8 cellular contexts compared by ENCODE assay signal in genomic region chr6:139030211-139030530, GRCh38. TPM values are rescaled to one million over a fixed set of nuclear protein-coding genes. Genes with fewer than 3 reads are reported as not detected.
DNase-seq lines count a peak whose midpoint lies in the region; ATAC-seq, FAIRE-seq and TF ChIP-seq lines count a peak whose summit lies in the region.

No MANE protein-coding gene starts in this region.

- ATAC-seq in psoas muscle = no peak
- ATAC-seq in GM19328 (IDR thresholded peaks at IDR 0.05; ENCODE audit: unreplicated experiment) = no peak

- 74% methylated on average over 2 of the region's 2 CpGs for WGBS in esophagus muscularis mucosa
- WGBS in psoas muscle, 3 donors = 74 to 75% (median 74%) methylated on average over 2 of the region's 2 CpGs

- no peak for FAIRE-seq in H54 (lab: Jason Lieb, UNC)

- peaks cover 5% of the 10 kb centered on the region; the same call in 1 of the 2 replicates for H3K36me3 ChIP-seq in GM06990 (ENCODE audit: control insufficient read depth, insufficient read depth, low read length)
- H3K36me3 ChIP-seq in esophagus muscularis mucosa = peaks cover 0 to 7% (median under 1%) of the 10 kb centered on the region in 4 donors
- no peaks in the 10 kb centered on the region for H3K36me3 ChIP-seq in psoas muscle (ENCODE audit: insufficient read depth in 1 of 2, low read depth in 1 of 2)

- H3K4me1 ChIP-seq in esophagus muscularis mucosa (peaks cover 10 to 21% (median 18%) of the 10 kb centered on the region in 4 donors), psoas muscle (peaks cover 3% of the 10 kb centered on the region)

- H3K27ac ChIP-seq in esophagus muscularis mucosa (replicated peaks in 1 of 4) (peak overlapping the region; percentile 78 to 87 (median 80)), psoas muscle (peak overlapping the region; percentile 46)

- intact Hi-C loops in esophagus muscularis mucosa (cut with DNase I) = loop anchor here (5.0 kb wide), 1 partner anchor 107 kb away; the partner anchor contains the start of gene HECA
- intact Hi-C loops in psoas muscle (cut with DNase I) = no loop called here

- H3K27me3 ChIP-seq in GM06990 (replicated peaks; ENCODE audit: control insufficient read depth, insufficient read depth, low read length) (no peaks in the 10 kb centered on the region), esophagus muscularis mucosa (peaks cover 0 to 4% (median 0%) of the 10 kb centered on the region in 4 donors), psoas muscle (ENCODE audit: insufficient read depth in 3 of 3, low read length in 2 of 3) (no peaks in the 10 kb centered on the region)

- no peak for TF ChIP-seq EP300 in esophagus muscularis mucosa (IDR thresholded peaks at IDR 0.05)

- peak overlapping the region; percentile 95 for H3K4me3 ChIP-seq in GM06990 (replicated peaks; ENCODE audit: low read depth, low read length)
- H3K4me3 ChIP-seq in esophagus muscularis mucosa = peak overlapping the region in 3 of 4 donors; percentile 84 to 87 (median 87)
- H3K4me3 ChIP-seq in psoas muscle = peak overlapping the region; percentile 92

- TF ChIP-seq CTCF in GM06990 (IDR thresholded peaks at IDR 0.05; ENCODE audit: insufficient read depth, low read length, poor library complexity, severe bottlenecking) (no peak), esophagus muscularis mucosa (IDR thresholded peaks at IDR 0.05) (no peak), psoas muscle (IDR thresholded peaks at IDR 0.05) (no peak)

- H3K9me3 ChIP-seq in esophagus muscularis mucosa (no peaks in the 10 kb centered on the region), psoas muscle (no peaks in the 10 kb centered on the region)

- DNase-seq in GM06990 (ENCODE audit: extremely low read depth, insufficient read length) (no peak), NCI-H345 treated with DMSO at 0.1 percent for 48 hours (lab: John Stamatoyannopoulos, UW; ENCODE audit: unreplicated experiment) (peak; percentile 46), esophagus muscularis mucosa (ENCODE audit: extremely low spot score) (no peak), psoas muscle (no peak), islet precursor cell (no peak), H54 (ENCODE audit: insufficient read length, low spot score) (no peak)
- no peak for DNase-seq in stimulated activated CD4-positive, alpha-beta T cell treated with anti-CD3 and anti-CD28 coated beads, Interleukin-15, amount 100 ng/mL, for 24 hours

- TF ChIP-seq POLR2A in esophagus muscularis mucosa (IDR thresholded peaks at IDR 0.05; ENCODE audit: low read depth) (no peak), H54 (IDR thresholded peaks at IDR 0.05; ENCODE audit: low read depth, low read length) (no peak)

RNA-seq across cellular contexts. Expression of gene ABRACL, which starts 1.6 kb away (rescaled TPM):
- total RNA-seq in esophagus muscularis mucosa (10 to 100 TPM in 1 of 4 donors, 1 to 10 TPM in 3; 4.6 to 10.1 (median 7.1) TPM), psoas muscle (1 to 10 TPM in 3 of 4 donors, under 1 TPM in 1; 0.92 to 3.1 (median 2.1) TPM)
- 1 to 10 TPM; 2.1 to 6.3 (median 2.9) TPM for polyA plus RNA-seq in psoas muscle

RNA-seq across cellular contexts. Expression of gene REPS1, which starts 42.1 kb away (rescaled TPM):
- 10 to 100 TPM; 23.4 to 43.2 (median 30.1) TPM for total RNA-seq in esophagus muscularis mucosa
- 10 to 100 TPM; 16.3 to 23.9 (median 21.5) TPM for total RNA-seq in psoas muscle
- 10 to 100 TPM; 13.0 to 17.2 (median 16.8) TPM for polyA plus RNA-seq in psoas muscle
